In genomic region chr15:49046113-49046883, GRCh38 we compare ENCODE assay signal across 8 cellular contexts. TPM values are rescaled to one million over a fixed set of nuclear protein-coding genes. Genes with fewer than 3 reads are reported as not detected.
DNase-seq lines count a peak whose midpoint lies in the region; ATAC-seq and TF ChIP-seq lines count a peak whose summit lies in the region.

TSS of gene SECISBP2L (minus strand) at chr15:49046446. CDS start at chr15:49046299, 147 bp downstream.

- H3K36me3 Mint-ChIP-seq in activated CD8-positive, alpha-beta memory T cell treated with anti-CD3 and anti-CD28 coated beads, Interleukin-2, amount 10 ng/mL, durations not matched to agents 7 days and 5 days, result peaks cover 4% of the 10 kb centered on the region
- peaks cover 9% of the 10 kb centered on the region for H3K36me3 Mint-ChIP-seq in endodermal cell (ENCODE audit: low read depth)

- H3K36me3 ChIP-seq in endodermal cell (ENCODE audit: control insufficient read depth, insufficient read depth, low read length), result peaks cover 8% of the 10 kb centered on the region

- TF ChIP-seq CTCF in endodermal cell (conservative IDR thresholded peaks at IDR 0.05), result peak; percentile 79

- in situ Hi-C loops in Caki2 (cut with HindIII; ENCODE audit: low pct_unique_long_range_greater_than_20kb, low sequenced_read_pairs), result loop anchor here (25.0 kb wide), 1 partner anchor 91 kb away; no protein-coding TSS in a partner anchor

- peak within 1 kb of the TSS; percentile 92 for H3K4me3 ChIP-seq in endodermal cell (ENCODE audit: low read length)

- peaks cover 4% of the 10 kb centered on the region for H3K9me3 ChIP-seq in endodermal cell (ENCODE audit: control insufficient read depth, low read length)

- H3K9me3 Mint-ChIP-seq in activated CD8-positive, alpha-beta memory T cell treated with anti-CD3 and anti-CD28 coated beads, Interleukin-2, amount 10 ng/mL, durations not matched to agents 7 days and 5 days (ENCODE audit: low read depth), result no peaks in the 10 kb centered on the region
- H3K9me3 Mint-ChIP-seq in endodermal cell, result peaks cover 5% of the 10 kb centered on the region

- no peaks in the 10 kb centered on the region for H3K27me3 Mint-ChIP-seq in activated CD8-positive, alpha-beta memory T cell treated with anti-CD3 and anti-CD28 coated beads, Interleukin-2, amount 10 ng/mL, durations not matched to agents 7 days and 5 days
- no peaks in the 10 kb centered on the region for H3K27me3 Mint-ChIP-seq in endodermal cell (ENCODE audit: insufficient read depth)

- CTCF ChIA-PET in activated CD8-positive, alpha-beta memory T cell treated with anti-CD3 and anti-CD28 coated beads, Interleukin-2, amount 10 ng/mL, durations not matched to agents 7 days and 5 days (lab: Charles Lee), result interaction anchor here (0.6 to 2.3 kb wide), 15 partner anchors 10 to 376 kb away, joined by 3 to 11 read pairs (median 3); partner anchors contain the start of genes EID1 and FGF7

- DNase-seq in Caki2 (ENCODE audit: low read depth) (peak; percentile 96), HT1080 (ENCODE audit: low read depth) (peak; percentile 94), NOMO-1 treated with dmso at 0.1 percent for 144 hours (lab: John Stamatoyannopoulos, UW; ENCODE audit: unreplicated experiment) (peak; percentile 97), endodermal cell (peak; percentile 99), mesenteric fat pad (ENCODE audit: low spot score) (peak; percentile 97)
- DNase-seq in activated CD8-positive, alpha-beta memory T cell treated with anti-CD3 and anti-CD28 coated beads, Interleukin-2, amount 10 ng/mL, durations not matched to agents 7 days and 5 days, result peak; percentile 95
- DNase-seq in stimulated activated CD8-positive, alpha-beta memory T cell treated with anti-CD3 and anti-CD28 coated beads, Interleukin-15, amount 100 ng/mL, for 24 hours (ENCODE audit: low read depth), result peak; percentile 65

- no peaks in the 10 kb centered on the region for H3K27me3 ChIP-seq in endodermal cell (ENCODE audit: control insufficient read depth, insufficient read depth, low read length, poor library complexity, severe bottlenecking)

- peak within 1 kb of the TSS; percentile 26 for H3K27ac ChIP-seq in endodermal cell (ENCODE audit: low read depth, low read length)

- peak; percentile 94 for ATAC-seq in GM21360 (IDR thresholded peaks at IDR 0.05; ENCODE audit: unreplicated experiment)
- peak; percentile 94 for ATAC-seq in activated CD8-positive, alpha-beta memory T cell treated with anti-CD3 and anti-CD28 coated beads, Interleukin-2, amount 10 ng/mL, durations not matched to agents 7 days and 5 days

- H3K4me3 Mint-ChIP-seq in activated CD8-positive, alpha-beta memory T cell treated with anti-CD3 and anti-CD28 coated beads, Interleukin-2, amount 10 ng/mL, durations not matched to agents 7 days and 5 days, result peak within 1 kb of the TSS; percentile 97
- H3K4me3 Mint-ChIP-seq in endodermal cell, result peak within 1 kb of the TSS; percentile 92

- peaks cover 22% of the 10 kb centered on the region for H3K4me1 Mint-ChIP-seq in activated CD8-positive, alpha-beta memory T cell treated with anti-CD3 and anti-CD28 coated beads, Interleukin-2, amount 10 ng/mL, durations not matched to agents 7 days and 5 days
- peaks cover 10% of the 10 kb centered on the region for H3K4me1 Mint-ChIP-seq in endodermal cell

- H3K9ac ChIP-seq in endodermal cell (ENCODE audit: extremely low read depth, low read length, poor library complexity, severe bottlenecking), result peak within 1 kb of the TSS; percentile 77

- WGBS in endodermal cell (ENCODE audit: insufficient coverage in 1 of 2, insufficient read length in 1 of 2), 2 experiments, result 4 to 10% methylated on average over 21 to 53 of the region's 53 CpGs

- peak within 1 kb of the TSS; percentile 89 for H3K27ac Mint-ChIP-seq in activated CD8-positive, alpha-beta memory T cell treated with anti-CD3 and anti-CD28 coated beads, Interleukin-2, amount 10 ng/mL, durations not matched to agents 7 days and 5 days
- peak within 1 kb of the TSS; percentile 96 for H3K27ac Mint-ChIP-seq in endodermal cell

- H3K4me1 ChIP-seq in endodermal cell (ENCODE audit: control insufficient read depth, insufficient read depth, low read length), result no peaks in the 10 kb centered on the region

RNA-seq across cellular contexts. Expression of gene SECISBP2L, which starts in this region (rescaled TPM):
- 4.3 and 51.0 TPM in 2 replicates for total RNA-seq in Caki2 (2014; rRNA removed; shearing (Covaris generic); ENCODE audit: low replicate concordance)
- 8.2 and 10.0 TPM in 2 replicates for total RNA-seq in HT1080 (2014; rRNA removed; shearing (Covaris generic))
- polyA plus RNA-seq in HT1080 (2015; cell fraction: cytosol; rRNA removed), result 7.1 and 9.4 TPM in 2 replicates
- polyA plus RNA-seq in HT1080 (2015; cell fraction: nucleus; rRNA removed), result 13.9 and 28.1 TPM in 2 replicates
- 10 to 100 TPM; 29.3 to 32.3 TPM for total RNA-seq in activated CD8-positive, alpha-beta memory T cell treated with anti-CD3 and anti-CD28 coated beads, Interleukin-2, amount 10 ng/mL, durations not matched to agents 7 days and 5 days
- total RNA-seq in endodermal cell, result 10 to 100 TPM; 49.4 to 51.0 TPM
- 25.2 TPM for polyA plus RNA-seq in endodermal cell (2013, experiment 1 of 2)
- 25.9 TPM for polyA plus RNA-seq in endodermal cell (2013, experiment 2 of 2)
- 61.0 TPM for total RNA-seq in mesenteric fat pad

Comparison
In these comparisons a context has a peak if more than half of its experiments do, and no peak if none do; other contexts are left out.
1. Peak in every context shown above with its lines: DNase-seq, ATAC-seq, H3K4me3 ChIP-seq and H3K27ac ChIP-seq.